In genomic region chr11:94545641-94546470, GRCh38 we compare ENCODE assay signal across 6 cellular contexts. TPM values are rescaled to one million over a fixed set of nuclear protein-coding genes. Genes with fewer than 3 reads are reported as not detected.
DNase-seq lines count a peak whose midpoint lies in the region; ATAC-seq and TF ChIP-seq lines count a peak whose summit lies in the region.

No MANE protein-coding gene starts in this region.

- peaks cover 49% of the 10 kb centered on the region for H3K27me3 ChIP-seq in endodermal cell (ENCODE audit: control insufficient read depth, insufficient read depth, low read length, poor library complexity, severe bottlenecking)

- H3K27ac ChIP-seq in endodermal cell (ENCODE audit: low read depth, low read length), result no peak overlapping the region

- no peaks in the 10 kb centered on the region for H3K9me3 ChIP-seq in endodermal cell (ENCODE audit: control insufficient read depth, low read length)

- no peaks in the 10 kb centered on the region for H3K9me3 Mint-ChIP-seq in endodermal cell
- H3K9me3 Mint-ChIP-seq in stimulated activated naive B cell treated with anti-CD40 and anti-IgM and Interleukin-4, amounts not matched to agents 10 μg/mL and 1 μg/mL and 100 μg/mL, for 72 hours, result no peaks in the 10 kb centered on the region

- peak; percentile 23 for DNase-seq in SIG-M5 treated with dmso at 0.1 percent for 504 hours (lab: John Stamatoyannopoulos, UW; ENCODE audit: unreplicated experiment)
- no peak for DNase-seq in SIG-M5 (lab: John Stamatoyannopoulos, UW)
- DNase-seq in endodermal cell, result peak; percentile 54
- DNase-seq in stimulated activated naive B cell treated with anti-CD40 and anti-IgM and Interleukin-4, amounts not matched to agents 10 μg/mL and 1 μg/mL and 100 μg/mL, for 72 hours, result no peak
- DNase-seq in HEK293T (ENCODE audit: extremely low spot score), result no peak

- no peak for ATAC-seq in stimulated activated naive B cell treated with anti-CD40 and anti-IgM and Interleukin-4, amounts not matched to agents 10 μg/mL and 1 μg/mL and 100 μg/mL, for 72 hours (replicated peaks)
- ATAC-seq in HG02678 (IDR thresholded peaks at IDR 0.05; ENCODE audit: unreplicated experiment), result no peak

- H3K27ac Mint-ChIP-seq in endodermal cell, result no peak overlapping the region
- peak overlapping the region; percentile 65 for H3K27ac Mint-ChIP-seq in stimulated activated naive B cell treated with anti-CD40 and anti-IgM and Interleukin-4, amounts not matched to agents 10 μg/mL and 1 μg/mL and 100 μg/mL, for 72 hours

- POLR2A ChIA-PET in HEK293T (lab: Yijun Ruan, JAX), result no interaction called here

- H3K4me1 ChIP-seq in endodermal cell (ENCODE audit: control insufficient read depth, insufficient read depth, low read length), result no peaks in the 10 kb centered on the region

- CTCF ChIA-PET in HEK293T (lab: Yijun Ruan, JAX), result no interaction called here

- no peaks in the 10 kb centered on the region for H3K36me3 Mint-ChIP-seq in endodermal cell (ENCODE audit: low read depth)
- peaks cover 8 to 13% of the 10 kb centered on the region in 2 donors for H3K36me3 Mint-ChIP-seq in stimulated activated naive B cell treated with anti-CD40 and anti-IgM and Interleukin-4, amounts not matched to agents 10 μg/mL and 1 μg/mL and 100 μg/mL, for 72 hours

- H3K4me3 Mint-ChIP-seq in endodermal cell, result peak overlapping the region; percentile 70
- peak overlapping the region; percentile 79 to 98 for H3K4me3 Mint-ChIP-seq in stimulated activated naive B cell treated with anti-CD40 and anti-IgM and Interleukin-4, amounts not matched to agents 10 μg/mL and 1 μg/mL and 100 μg/mL, for 72 hours

- peaks cover 58% of the 10 kb centered on the region for H3K27me3 Mint-ChIP-seq in endodermal cell (ENCODE audit: insufficient read depth)
- no peaks in the 10 kb centered on the region for H3K27me3 Mint-ChIP-seq in stimulated activated naive B cell treated with anti-CD40 and anti-IgM and Interleukin-4, amounts not matched to agents 10 μg/mL and 1 μg/mL and 100 μg/mL, for 72 hours

- 67 to 74% methylated on average over 12 to 19 of the region's 19 CpGs for WGBS in endodermal cell (ENCODE audit: insufficient coverage in 1 of 2, insufficient read length in 1 of 2), 2 experiments

- peaks cover 12% of the 10 kb centered on the region for H3K4me1 Mint-ChIP-seq in endodermal cell
- peaks cover 17 to 43% of the 10 kb centered on the region in 2 donors for H3K4me1 Mint-ChIP-seq in stimulated activated naive B cell treated with anti-CD40 and anti-IgM and Interleukin-4, amounts not matched to agents 10 μg/mL and 1 μg/mL and 100 μg/mL, for 72 hours

- H3K9ac ChIP-seq in endodermal cell (ENCODE audit: extremely low read depth, low read length, poor library complexity, severe bottlenecking), result no peak overlapping the region

- peak overlapping the region; percentile 77 for H3K4me3 ChIP-seq in endodermal cell (ENCODE audit: low read length)

- no peak for TF ChIP-seq CTCF in endodermal cell (conservative IDR thresholded peaks at IDR 0.05)

- no peaks in the 10 kb centered on the region for H3K36me3 ChIP-seq in endodermal cell (ENCODE audit: control insufficient read depth, insufficient read depth, low read length)

TF ChIP-seq in HEK293T, 16 proteins besides CTCF, POLR2A, EP300 and RAD21:
- TF ChIP-seq FOXK2 (IDR thresholded peaks at IDR 0.05) (no peak), PKNOX1 (IDR thresholded peaks at IDR 0.05) (no peak), HDGF (IDR thresholded peaks at IDR 0.05; ENCODE audit: borderline replicate concordance) (no peak), L3MBTL2 (conservative IDR thresholded peaks at IDR 0.05) (no peak), SP1 (IDR thresholded peaks at IDR 0.05) (no peak), TARDBP (IDR thresholded peaks at IDR 0.05) (no peak), ELF4 (IDR thresholded peaks at IDR 0.05) (no peak)

RNA-seq across cellular contexts. Expression of gene FUT4, which starts 2.1 kb away (rescaled TPM):
- total RNA-seq in endodermal cell, result 1 to 10 TPM; 2.8 to 5.4 TPM
- 2.3 TPM for polyA plus RNA-seq in endodermal cell (2013, experiment 1 of 2)
- 2.1 TPM for polyA plus RNA-seq in endodermal cell (2013, experiment 2 of 2)

RNA-seq across cellular contexts. Expression of gene PIWIL4, which starts 21.3 kb away (rescaled TPM):
- total RNA-seq in endodermal cell, result under 1 TPM; 0.24 to 0.82 TPM
- 0.53 TPM for polyA plus RNA-seq in endodermal cell (2013, experiment 1 of 2)
- polyA plus RNA-seq in endodermal cell (2013, experiment 2 of 2), result 0.83 TPM

RNA-seq across cellular contexts. Expression of gene C11orf97, which starts 33.6 kb away (rescaled TPM):
- total RNA-seq in endodermal cell, result not detected
- polyA plus RNA-seq in endodermal cell (2013, experiment 1 of 2), result not detected
- not detected for polyA plus RNA-seq in endodermal cell (2013, experiment 2 of 2)

RNA-seq across cellular contexts. Expression of gene ANKRD49, which starts 52.1 kb away (rescaled TPM):
- total RNA-seq in endodermal cell, result 10 to 100 TPM; 11.2 to 14.4 TPM
- polyA plus RNA-seq in endodermal cell (2013, experiment 1 of 2), result 15.2 TPM
- 14.8 TPM for polyA plus RNA-seq in endodermal cell (2013, experiment 2 of 2)

RNA-seq across cellular contexts. Expression of gene MRE11, which starts 52.2 kb away (rescaled TPM):
- 10 to 100 TPM; 38.1 to 43.5 TPM for total RNA-seq in endodermal cell
- polyA plus RNA-seq in endodermal cell (2013, experiment 1 of 2), result 24.4 TPM
- 22.0 TPM for polyA plus RNA-seq in endodermal cell (2013, experiment 2 of 2)

Comparison
In these comparisons a context has a peak if more than half of its experiments do, and no peak if none do; other contexts are left out.
1. DNase-seq: peak in SIG-M5 treated with dmso at 0.1 percent for 504 hours (single experiment) and endodermal cell (single experiment); none in SIG-M5 (single experiment), stimulated activated naive B cell treated with anti-CD40 and anti-IgM and Interleukin-4, amounts not matched to agents 10 μg/mL and 1 μg/mL and 100 μg/mL, for 72 hours (single experiment) and HEK293T (single experiment).